ENCODE assay signal across 16 cellular contexts in genomic region chr1:59999746-60000145, GRCh38.
DNase-seq lines count a peak whose midpoint lies in the region; ATAC-seq and TF ChIP-seq lines count a peak whose summit lies in the region.
"Had no signal": no experiment of that assay in that cellular context is flagged by ENCODE, and none has a peak within 500 bp of the region (broad histone marks: within the 10 kb centered on the region; RNA-seq: fewer than 3 reads in every experiment).

No MANE protein-coding gene starts in this region.

- H3K4me1 Mint-ChIP-seq in nephron = peaks cover 48% of the 10 kb centered on the region
- H3K4me1 Mint-ChIP-seq: CD4-positive, CD25-positive, alpha-beta regulatory T cell had no signal

- POLR2A ChIA-PET in A673 (lab: Charles Lee; ENCODE audit: low non-redundant PET) = no interaction called here

- H3K4me1 ChIP-seq in A673 (ENCODE audit: insufficient read depth, low read length, poor library complexity, severe bottlenecking) = peaks cover 13% of the 10 kb centered on the region
- H3K4me1 ChIP-seq in SJSA1 (replicated peaks) = peaks cover 41% of the 10 kb centered on the region
- peaks cover 23 to 57% of the 10 kb centered on the region in 2 donors for H3K4me1 ChIP-seq in thoracic aorta (ENCODE audit: control insufficient read depth in 1 of 2, low read depth in 2 of 2)
- H3K4me1 ChIP-seq: BLaER1 treated with 17β-estradiol and CSF1 and Interleukin-3, amounts not matched to agents 10 nM and 100 nM had no signal

- no peaks in the 10 kb centered on the region for H3K9me3 Mint-ChIP-seq in nephron
- H3K9me3 Mint-ChIP-seq: CD4-positive, CD25-positive, alpha-beta regulatory T cell; GM23338; H9 had no signal

- H3K36me3 ChIP-seq in A673 (ENCODE audit: insufficient read depth, low read length, poor library complexity, severe bottlenecking) = no peaks in the 10 kb centered on the region
- no peaks in the 10 kb centered on the region for H3K36me3 ChIP-seq in SJSA1
- H3K36me3 ChIP-seq in thoracic aorta = no peaks in the 10 kb centered on the region
- H3K36me3 ChIP-seq: BLaER1 treated with 17β-estradiol and CSF1 and Interleukin-3, amounts not matched to agents 10 nM and 100 nM had no signal

- no peak overlapping the region for H3K4me3 Mint-ChIP-seq in nephron
- H3K4me3 Mint-ChIP-seq: CD4-positive, CD25-positive, alpha-beta regulatory T cell; GM23338; H9 had no signal

- intact Hi-C loops in A673 (cut with micrococcal nuclease; ENCODE audit: unreplicated experiment) = no loop called here

- H3K27me3 ChIP-seq in A673 (replicated peaks; ENCODE audit: insufficient read depth, low read depth, low read length, poor library complexity) = no peaks in the 10 kb centered on the region
- no peaks in the 10 kb centered on the region for H3K27me3 ChIP-seq in SJSA1 (replicated peaks)
- no peaks in the 10 kb centered on the region for H3K27me3 ChIP-seq in thoracic aorta (replicated peaks; ENCODE audit: insufficient read depth)
- H3K27me3 ChIP-seq: BLaER1 treated with 17β-estradiol and CSF1 and Interleukin-3, amounts not matched to agents 10 nM and 100 nM had no signal

- TF ChIP-seq CTCF in A673 (conservative IDR thresholded peaks at IDR 0.05; ENCODE audit: low read depth, low read length) (no peak), nephron (IDR thresholded peaks at IDR 0.05; ENCODE audit: unreplicated experiment in 3 of 3) (no peak), thoracic aorta (IDR thresholded peaks at IDR 0.05) (no peak)

- no peaks in the 10 kb centered on the region for H3K36me3 Mint-ChIP-seq in nephron (ENCODE audit: low read depth)
- H3K36me3 Mint-ChIP-seq: CD4-positive, CD25-positive, alpha-beta regulatory T cell had no signal

- DNase-seq in A673 (ENCODE audit: low spot score) = peak; percentile 70
- peak; percentile 44 to 47 for DNase-seq in SJSA1 (ENCODE audit: low read depth in 1 of 2, low spot score in 2 of 2)
- no peak for DNase-seq in thoracic aorta (ENCODE audit: low spot score)
- no peak for DNase-seq in NCI-H2171 treated with DMSO at 0.1 percent for 48 hours (lab: John Stamatoyannopoulos, UW)
- no peak for DNase-seq in cerebellum (ENCODE audit: low spot score)
- DNase-seq: AML-193; CD4-positive, CD25-positive, alpha-beta regulatory T cell; DMS53; H9 had no signal

- H3K27ac ChIP-seq in A673 (ENCODE audit: low read depth, low read length, poor library complexity, severe bottlenecking) (no peak overlapping the region), SJSA1 (peak overlapping the region; percentile 77), thoracic aorta (peak overlapping the region; percentile 37 to 52)
- H3K27ac ChIP-seq: 22Rv1; BLaER1 treated with 17β-estradiol and CSF1 and Interleukin-3, amounts not matched to agents 10 nM and 100 nM had no signal

- H3K9me3 ChIP-seq in A673 (ENCODE audit: low read depth, low read length, poor library complexity, severe bottlenecking) = no peaks in the 10 kb centered on the region
- H3K9me3 ChIP-seq in SJSA1 (replicated peaks) = no peaks in the 10 kb centered on the region
- H3K9me3 ChIP-seq in thoracic aorta = no peaks in the 10 kb centered on the region
- H3K9me3 ChIP-seq: BLaER1 treated with 17β-estradiol and CSF1 and Interleukin-3, amounts not matched to agents 10 nM and 100 nM had no signal

- H3K4me3 ChIP-seq in A673 (ENCODE audit: low read depth, low read length, poor library complexity, severe bottlenecking) (no peak overlapping the region), SJSA1 (no peak overlapping the region), thoracic aorta (no peak overlapping the region)
- H3K4me3 ChIP-seq: BLaER1 treated with 17β-estradiol and CSF1 and Interleukin-3, amounts not matched to agents 10 nM and 100 nM; GM12878; GM23338 had no signal

- H3K27me3 Mint-ChIP-seq in nephron (ENCODE audit: low read depth) = no peaks in the 10 kb centered on the region
- H3K27me3 Mint-ChIP-seq: CD4-positive, CD25-positive, alpha-beta regulatory T cell had no signal

- no peak for ATAC-seq in thoracic aorta (ENCODE audit: insufficient number of reproducible peaks, low FRiP score, low read depth)
- ATAC-seq in GM21423 (IDR thresholded peaks at IDR 0.05; ENCODE audit: unreplicated experiment) = no peak
- ATAC-seq: GM12878, GM23338, HepG2 had no signal

- no TSS peak for BruUV-seq in A673 (replicated peaks; lab: Mats Ljungman, UMichigan)

- H3K27ac Mint-ChIP-seq in nephron = peak overlapping the region in 2 of 3 experiments; percentile 22 to 29
- H3K27ac Mint-ChIP-seq: GM23338, H9 had no signal

- CTCF ChIA-PET in A673 (lab: Charles Lee) = no interaction called here

Comparison
In these comparisons a context has a peak if more than half of its experiments do, and no peak if none do; other contexts are left out.
1. DNase-seq: peak in A673 (single experiment) and SJSA1 (2 of 2); none in thoracic aorta (single experiment), NCI-H2171 treated with DMSO at 0.1 percent for 48 hours (single experiment) and cerebellum (single experiment).